Comparison of ENCODE assay signal across 2 cellular contexts in genomic region chr10:20417791-20418190, GRCh38.
TF ChIP-seq lines count a peak whose summit lies in the region.

No MANE protein-coding gene starts in this region.

TF ChIP-seq in GM23338, 12 proteins besides CTCF, POLR2A, EP300 and RAD21 (continued from another document):
- no peak for TF ChIP-seq REST (IDR thresholded peaks at IDR 0.05; ENCODE audit: unreplicated experiment)

TF ChIP-seq in WTC11, 78 proteins besides CTCF, POLR2A, EP300 and RAD21 (continued from another document):
- TF ChIP-seq AFF4 (CRISPR knock-in tag; IDR thresholded peaks at IDR 0.05; ENCODE audit: borderline replicate concordance) (no peak), PREB (CRISPR knock-in tag; IDR thresholded peaks at IDR 0.05; ENCODE audit: borderline replicate concordance) (no peak), CBFB (CRISPR knock-in tag; IDR thresholded peaks at IDR 0.05; ENCODE audit: low read depth) (no peak), NR1H2 (CRISPR knock-in tag; IDR thresholded peaks at IDR 0.05) (no peak), ZBTB21 (CRISPR knock-in tag; IDR thresholded peaks at IDR 0.05; ENCODE audit: borderline replicate concordance) (no peak)
